ENCODE assay signal across 9 cellular contexts in genomic region chr9:137299938-137300337, GRCh38. TPM values are rescaled to one million over a fixed set of nuclear protein-coding genes. Genes with fewer than 3 reads are reported as not detected.
A peak's percentile ranks its signal among the peaks of the same experiment; 100 is the strongest.
DNase-seq lines count a peak whose midpoint lies in the region; ATAC-seq, FAIRE-seq and TF ChIP-seq lines count a peak whose summit lies in the region.
"Had no signal": no experiment of that assay in that cellular context is flagged by ENCODE, and none has a peak within 500 bp of the region (broad histone marks: within the 10 kb centered on the region; RNA-seq: fewer than 3 reads in every experiment).

No MANE protein-coding gene starts in this region.

- TSS peak; percentile 98 for BruUV-seq in Panc1 (replicated peaks; lab: Mats Ljungman, UMichigan)

- H3K36me3 ChIP-seq in CD4-positive, alpha-beta memory T cell (ENCODE audit: insufficient read depth, low read length) = no peaks in the 10 kb centered on the region
- no peaks in the 10 kb centered on the region for H3K36me3 ChIP-seq in Panc1 (ENCODE audit: control insufficient read depth, insufficient read depth, low read length)
- no peaks in the 10 kb centered on the region for H3K36me3 ChIP-seq in pancreas

- ATAC-seq in Panc1 = no peak
- no peak for ATAC-seq in Right ventricle myocardium superior (ENCODE audit: poor library complexity)
- ATAC-seq in pancreas = no peak

- H3K27me3 Mint-ChIP-seq in CD4-positive, alpha-beta memory T cell = peaks cover 10 to 15% of the 10 kb centered on the region in 2 donors

- in situ Hi-C loops in Panc1 (cut with HindIII; ENCODE audit: low pct_unique_long_range_greater_than_20kb, low sequenced_read_pairs) = no loop called here
- in situ Hi-C loops in ACHN (cut with HindIII; ENCODE audit: low pct_ligation_motif_present, low pct_unique_long_range_greater_than_20kb, low sequenced_read_pairs) = no loop called here

- H3K9me3 ChIP-seq in CD4-positive, alpha-beta memory T cell (ENCODE audit: control insufficient read depth in 1 of 2, low read length in 2 of 2) = no peaks in the 10 kb centered on the region
- no peaks in the 10 kb centered on the region for H3K9me3 ChIP-seq in Panc1 (ENCODE audit: control insufficient read depth, insufficient read depth, low read depth, low read length)
- H3K9me3 ChIP-seq in pancreas = no peaks in the 10 kb centered on the region

- H3K4me3 ChIP-seq in CD4-positive, alpha-beta memory T cell (ENCODE audit: low read length in 2 of 2) = no peak overlapping the region
- H3K4me3 ChIP-seq in Panc1 (ENCODE audit: low read depth in 2 of 2, low read length in 2 of 2) = peak overlapping the region; percentile 54 to 74
- H3K4me3 ChIP-seq in pancreas = peak overlapping the region; percentile 39 to 70 (median 54)

- WGBS in pancreas, 2 donors = 8 to 9% methylated on average over 16 of the region's 16 CpGs

- peaks cover 26% of the 10 kb centered on the region for H3K27me3 ChIP-seq in CD4-positive, alpha-beta memory T cell (ENCODE audit: insufficient read depth, low read length)
- H3K27me3 ChIP-seq in Panc1 (ENCODE audit: control insufficient read depth, insufficient read depth, low read length) (no peaks in the 10 kb centered on the region), pancreas (no peaks in the 10 kb centered on the region)

- no peak overlapping the region for H3K27ac Mint-ChIP-seq in CD4-positive, alpha-beta memory T cell

- intact Hi-C loops in CD4-positive, alpha-beta memory T cell (cut with micrococcal nuclease) = loop anchor here (10.0 kb wide), 1 partner anchor 235 kb away; no protein-coding TSS in a partner anchor
- intact Hi-C loops in Panc1 (cut with micrococcal nuclease; ENCODE audit: unreplicated experiment) (loop anchor here (10.0 kb wide), 1 partner anchor 125 kb away; the partner anchor contains the start of genes EXD3 and NOXA1), Right ventricle myocardium superior (cut with DNase I) (loop anchor here (5.0 to 10.0 kb wide), 3 partner anchors 107 to 225 kb away; partner anchors contain the start of gene ENTPD8), pancreas (cut with DNase I) (loop anchor here in 1 of 3 donors (5.0 to 10.0 kb wide), 2 partner anchors 107 to 225 kb away; no protein-coding TSS in a partner anchor)

- H3K27ac ChIP-seq in CD4-positive, alpha-beta memory T cell (ENCODE audit: low read depth, low read length) = no peak overlapping the region
- peak overlapping the region; percentile 87 for H3K27ac ChIP-seq in Panc1 (ENCODE audit: low read length)
- H3K27ac ChIP-seq in pancreas = peak overlapping the region in 3 of 4 donors; percentile 62 to 81 (median 70)

- no peak for FAIRE-seq in pancreas (lab: Jason Lieb, UNC)
- FAIRE-seq: endometrium had no signal

- peaks cover 4 to 18% (median 8%) of the 10 kb centered on the region in 4 donors for H3K4me1 Mint-ChIP-seq in CD4-positive, alpha-beta memory T cell

- peak overlapping the region in 5 of 8 donors; percentile 9 to 53 (median 35) for H3K4me3 Mint-ChIP-seq in CD4-positive, alpha-beta memory T cell

- no peaks in the 10 kb centered on the region for H3K36me3 Mint-ChIP-seq in CD4-positive, alpha-beta memory T cell

- no peak for TF ChIP-seq CTCF in Panc1 (IDR thresholded peaks at IDR 0.05)
- TF ChIP-seq CTCF in pancreas (IDR thresholded peaks at IDR 0.05) = no peak

- peaks cover 19% of the 10 kb centered on the region for H3K4me1 ChIP-seq in CD4-positive, alpha-beta memory T cell (ENCODE audit: insufficient read depth, low read length)
- H3K4me1 ChIP-seq in Panc1 (ENCODE audit: control insufficient read depth, insufficient read depth, low read length) (peaks cover 51% of the 10 kb centered on the region), pancreas (peaks cover 28 to 43% (median 32%) of the 10 kb centered on the region in 3 donors)

- no peaks in the 10 kb centered on the region for H3K9me3 Mint-ChIP-seq in CD4-positive, alpha-beta memory T cell

- CTCF ChIA-PET in CD4-positive, alpha-beta memory T cell (lab: Charles Lee; ENCODE audit: partially characterized antibody) = no interaction called here
- CTCF ChIA-PET in Panc1 (lab: Charles Lee) = no interaction called here

- no peak for DNase-seq in CD4-positive, alpha-beta memory T cell
- DNase-seq in Panc1 (ENCODE audit: low read depth, low spot score) = no peak
- DNase-seq in Right ventricle myocardium superior = peak; percentile 39
- DNase-seq in pancreas = peak in 5 of 6 donors; percentile 42 to 58 (median 49)
- DNase-seq in superior temporal gyrus (ENCODE audit: extremely low spot score) = no peak
- DNase-seq in ACHN = no peak
- no peak for DNase-seq in SHP77 treated with DMSO at 0.1 percent for 48 hours (lab: John Stamatoyannopoulos, UW)
- no peak for DNase-seq in epidermal melanocyte (ENCODE audit: insufficient read length, low spot score)

- POLR2A ChIA-PET in CD4-positive, alpha-beta memory T cell (lab: Charles Lee; ENCODE audit: partially characterized antibody) = no interaction called here
- POLR2A ChIA-PET in Panc1 (lab: Charles Lee) = no interaction called here

RNA-seq across cellular contexts. Expression of gene NRARP, which starts 2.1 kb away (rescaled TPM):
- under 1 TPM; 0.25 to 0.29 TPM for total RNA-seq in CD4-positive, alpha-beta memory T cell
- polyA plus RNA-seq in CD4-positive, alpha-beta memory T cell = not detected
- total RNA-seq in Panc1 (2021; ENCODE audit: unreplicated experiment) (16.9 TPM), Right ventricle myocardium superior (4.4 TPM), pancreas (10 to 100 TPM in 4 of 6 donors, 1 to 10 TPM in 2; 7.5 to 23.4 (median 13.6) TPM)
- 20.6 TPM for polyA plus RNA-seq in Panc1 (2012; ENCODE audit: insufficient read length)
- polyA plus RNA-seq in pancreas = 1 to 10 TPM; 1.3 to 2.7 TPM

RNA-seq across cellular contexts. Expression of gene TOR4A, which starts 22.4 kb away (rescaled TPM):
- total RNA-seq in CD4-positive, alpha-beta memory T cell = 1 to 10 TPM; 2.1 TPM
- polyA plus RNA-seq in CD4-positive, alpha-beta memory T cell = under 1 TPM; 0.46 to 0.78 TPM
- total RNA-seq in Panc1 (2021; ENCODE audit: unreplicated experiment) = 37.1 TPM
- 33.1 TPM for polyA plus RNA-seq in Panc1 (2012; ENCODE audit: insufficient read length)
- total RNA-seq in Right ventricle myocardium superior = 16.6 TPM
- total RNA-seq in pancreas = 1 to 10 TPM; 2.5 to 6.8 (median 4.3) TPM
- 1 to 10 TPM; 1.4 to 3.0 TPM for polyA plus RNA-seq in pancreas

RNA-seq across cellular contexts. Expression of gene NELFB, which starts 44.8 kb away (rescaled TPM):
- 10 to 100 TPM; 44.3 to 44.9 TPM for total RNA-seq in CD4-positive, alpha-beta memory T cell
- polyA plus RNA-seq in CD4-positive, alpha-beta memory T cell = 10 to 100 TPM; 28.3 to 28.7 TPM
- total RNA-seq in Panc1 (2021; ENCODE audit: unreplicated experiment) (62.4 TPM), Right ventricle myocardium superior (39.9 TPM), pancreas (10 to 100 TPM; 22.3 to 34.0 (median 29.0) TPM)
- 94.0 TPM for polyA plus RNA-seq in Panc1 (2012; ENCODE audit: insufficient read length)
- 10 to 100 TPM; 28.7 to 34.2 TPM for polyA plus RNA-seq in pancreas

RNA-seq across cellular contexts. Expression of gene STPG3, which starts 48.9 kb away (rescaled TPM):
- not detected for total RNA-seq in CD4-positive, alpha-beta memory T cell
- not detected for polyA plus RNA-seq in CD4-positive, alpha-beta memory T cell
- 0.26 TPM for total RNA-seq in Panc1 (2021; ENCODE audit: unreplicated experiment)
- polyA plus RNA-seq in Panc1 (2012; ENCODE audit: insufficient read length) = 0.28 TPM
- 1.3 TPM for total RNA-seq in Right ventricle myocardium superior
- not detected for total RNA-seq in pancreas
- under 1 TPM in 1 of 2 donors, not detected in 1; 0.23 TPM for polyA plus RNA-seq in pancreas

RNA-seq across cellular contexts. Expression of gene TUBB4B, which starts 58.9 kb away (rescaled TPM):
- 100 to 1,000 TPM in 1 of 2 experiments, 10 to 100 TPM in 1; 99.8 to 103 TPM for total RNA-seq in CD4-positive, alpha-beta memory T cell
- 10 to 100 TPM; 53.1 to 64.1 TPM for polyA plus RNA-seq in CD4-positive, alpha-beta memory T cell
- total RNA-seq in Panc1 (2021; ENCODE audit: unreplicated experiment) (265 TPM), Right ventricle myocardium superior (515 TPM), pancreas (10 to 100 TPM; 40.9 to 87.6 (median 64.7) TPM)
- polyA plus RNA-seq in Panc1 (2012; ENCODE audit: insufficient read length) = 313 TPM
- 100 to 1,000 TPM in 1 of 2 donors, 10 to 100 TPM in 1; 96.2 to 143 TPM for polyA plus RNA-seq in pancreas

Comparison
In these comparisons a context has a peak if more than half of its experiments do, and no peak if none do; other contexts are left out.
1. DNase-seq: peak in Right ventricle myocardium superior (single experiment) and pancreas (5 of 6); none in CD4-positive, alpha-beta memory T cell (0 of 5), Panc1 (single experiment), superior temporal gyrus (single experiment), ACHN (single experiment), SHP77 treated with DMSO at 0.1 percent for 48 hours (single experiment) and epidermal melanocyte (single experiment).
2. H3K4me3 ChIP-seq: peak in Panc1 (2 of 2) and pancreas (4 of 4); none in CD4-positive, alpha-beta memory T cell (0 of 2).